1 cellular context compared by ENCODE assay signal in the genomic region with DNA sequence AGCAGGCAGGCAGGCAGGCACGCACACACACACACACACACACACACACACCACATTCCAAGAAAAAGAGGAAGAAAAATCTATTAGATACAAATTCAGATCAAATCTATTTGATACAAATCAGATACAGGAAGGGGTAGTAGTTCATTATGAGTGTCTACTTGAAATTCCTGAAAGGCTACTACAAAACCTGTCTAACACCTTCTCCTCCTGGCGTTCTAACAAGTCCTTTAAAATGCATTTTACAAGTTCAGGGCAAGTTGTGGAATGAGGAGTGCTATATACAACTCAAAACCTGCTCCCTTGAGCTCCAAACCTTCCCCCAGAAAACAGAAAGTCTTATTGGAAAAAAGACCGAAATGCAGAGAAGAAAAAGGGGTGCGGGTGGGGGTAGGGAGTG.
TF ChIP-seq lines count a peak whose summit lies in the region.

No MANE protein-coding gene starts in this region.

TF ChIP-seq in SK-N-SH, 30 proteins besides CTCF, POLR2A, EP300 and RAD21 (continued from another document):
- TF ChIP-seq, protein P1, sequence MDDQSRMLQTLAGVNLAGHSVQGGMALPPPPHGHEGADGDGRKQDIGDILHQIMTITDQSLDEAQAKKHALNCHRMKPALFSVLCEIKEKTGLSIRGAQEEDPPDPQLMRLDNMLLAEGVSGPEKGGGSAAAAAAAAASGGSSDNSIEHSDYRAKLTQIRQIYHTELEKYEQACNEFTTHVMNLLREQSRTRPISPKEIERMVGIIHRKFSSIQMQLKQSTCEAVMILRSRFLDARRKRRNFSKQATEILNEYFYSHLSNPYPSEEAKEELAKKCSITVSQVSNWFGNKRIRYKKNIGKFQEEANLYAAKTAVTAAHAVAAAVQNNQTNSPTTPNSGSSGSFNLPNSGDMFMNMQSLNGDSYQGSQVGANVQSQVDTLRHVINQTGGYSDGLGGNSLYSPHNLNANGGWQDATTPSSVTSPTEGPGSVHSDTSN (IDR thresholded peaks at IDR 0.05), result no peak
- no peak for TF ChIP-seq SIN3A (IDR thresholded peaks at IDR 0.05; ENCODE audit: borderline replicate concordance, low read depth, low read length)
- TF ChIP-seq TEAD4 (IDR thresholded peaks at IDR 0.05; ENCODE audit: borderline replicate concordance, insufficient read depth), result no peak
- no peak for TF ChIP-seq RCOR1 (IDR thresholded peaks at IDR 0.05; ENCODE audit: low read length)
- no peak for TF ChIP-seq MXI1 (IDR thresholded peaks at IDR 0.05; ENCODE audit: low read depth, low read length)
- no peak for TF ChIP-seq RFX5 (IDR thresholded peaks at IDR 0.05; ENCODE audit: low read length)
- no peak for TF ChIP-seq FOXM1 (IDR thresholded peaks at IDR 0.05; ENCODE audit: low read depth)
- no peak for TF ChIP-seq GATA2 (CRISPR knock-in tag; IDR thresholded peaks at IDR 0.05)
- no peak for TF ChIP-seq YY1 (IDR thresholded peaks at IDR 0.05; ENCODE audit: low read depth)
- no peak for TF ChIP-seq TAF1 (IDR thresholded peaks at IDR 0.05; ENCODE audit: borderline replicate concordance, low read depth, low read length)
- no peak for TF ChIP-seq FOXJ3 (CRISPR knock-in tag; IDR thresholded peaks at IDR 0.05)
- TF ChIP-seq, protein P2, sequence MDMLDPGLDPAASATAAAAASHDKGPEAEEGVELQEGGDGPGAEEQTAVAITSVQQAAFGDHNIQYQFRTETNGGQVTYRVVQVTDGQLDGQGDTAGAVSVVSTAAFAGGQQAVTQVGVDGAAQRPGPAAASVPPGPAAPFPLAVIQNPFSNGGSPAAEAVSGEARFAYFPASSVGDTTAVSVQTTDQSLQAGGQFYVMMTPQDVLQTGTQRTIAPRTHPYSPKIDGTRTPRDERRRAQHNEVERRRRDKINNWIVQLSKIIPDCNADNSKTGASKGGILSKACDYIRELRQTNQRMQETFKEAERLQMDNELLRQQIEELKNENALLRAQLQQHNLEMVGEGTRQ (IDR thresholded peaks at IDR 0.05; ENCODE audit: borderline replicate concordance, low read depth, low read length), result no peak
- TF ChIP-seq GABPA (IDR thresholded peaks at IDR 0.05; ENCODE audit: low read depth), result no peak
- TF ChIP-seq, protein P3, sequence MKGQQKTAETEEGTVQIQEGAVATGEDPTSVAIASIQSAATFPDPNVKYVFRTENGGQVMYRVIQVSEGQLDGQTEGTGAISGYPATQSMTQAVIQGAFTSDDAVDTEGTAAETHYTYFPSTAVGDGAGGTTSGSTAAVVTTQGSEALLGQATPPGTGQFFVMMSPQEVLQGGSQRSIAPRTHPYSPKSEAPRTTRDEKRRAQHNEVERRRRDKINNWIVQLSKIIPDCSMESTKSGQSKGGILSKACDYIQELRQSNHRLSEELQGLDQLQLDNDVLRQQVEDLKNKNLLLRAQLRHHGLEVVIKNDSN (IDR thresholded peaks at IDR 0.05; ENCODE audit: borderline replicate concordance, low read depth), result no peak
